Comparison of ENCODE assay signal across 1 cellular context in genomic region chr1:151265446-151266236, GRCh38.
TF ChIP-seq lines count a peak whose summit lies in the region.

No MANE protein-coding gene starts in this region.

TF ChIP-seq in K562, 482 proteins besides CTCF, POLR2A, EP300 and RAD21:
- TF ChIP-seq CREB1 (IDR thresholded peaks at IDR 0.05) (no peak), CREB1 (CRISPR knock-in tag; IDR thresholded peaks at IDR 0.05) (no peak), TARDBP (IDR thresholded peaks at IDR 0.05) (no peak), GTF2F1 (IDR thresholded peaks at IDR 0.05; ENCODE audit: low read depth, low read length) (no peak), PRMT5 (CRISPR knock-in tag; IDR thresholded peaks at IDR 0.05) (no peak), XRCC5 (IDR thresholded peaks at IDR 0.05; ENCODE audit: low read depth, low read length) (no peak), ZNF134 (CRISPR knock-in tag; conservative IDR thresholded peaks at IDR 0.05) (no peak), PHB2 (IDR thresholded peaks at IDR 0.05; ENCODE audit: low read depth) (no peak), AFF4 (CRISPR knock-in tag; IDR thresholded peaks at IDR 0.05) (no peak), DEAF1 (CRISPR knock-in tag; IDR thresholded peaks at IDR 0.05) (no peak), SIRT6 (IDR thresholded peaks at IDR 0.05; ENCODE audit: low read depth, low read length) (no peak), RBM15 (IDR thresholded peaks at IDR 0.05; ENCODE audit: insufficient read depth, low read length) (no peak)
- TF ChIP-seq, protein P1, sequence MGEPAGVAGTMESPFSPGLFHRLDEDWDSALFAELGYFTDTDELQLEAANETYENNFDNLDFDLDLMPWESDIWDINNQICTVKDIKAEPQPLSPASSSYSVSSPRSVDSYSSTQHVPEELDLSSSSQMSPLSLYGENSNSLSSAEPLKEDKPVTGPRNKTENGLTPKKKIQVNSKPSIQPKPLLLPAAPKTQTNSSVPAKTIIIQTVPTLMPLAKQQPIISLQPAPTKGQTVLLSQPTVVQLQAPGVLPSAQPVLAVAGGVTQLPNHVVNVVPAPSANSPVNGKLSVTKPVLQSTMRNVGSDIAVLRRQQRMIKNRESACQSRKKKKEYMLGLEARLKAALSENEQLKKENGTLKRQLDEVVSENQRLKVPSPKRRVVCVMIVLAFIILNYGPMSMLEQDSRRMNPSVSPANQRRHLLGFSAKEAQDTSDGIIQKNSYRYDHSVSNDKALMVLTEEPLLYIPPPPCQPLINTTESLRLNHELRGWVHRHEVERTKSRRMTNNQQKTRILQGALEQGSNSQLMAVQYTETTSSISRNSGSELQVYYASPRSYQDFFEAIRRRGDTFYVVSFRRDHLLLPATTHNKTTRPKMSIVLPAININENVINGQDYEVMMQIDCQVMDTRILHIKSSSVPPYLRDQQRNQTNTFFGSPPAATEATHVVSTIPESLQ (CRISPR knock-in tag; IDR thresholded peaks at IDR 0.05) = no peak
